Comparison of ENCODE assay signal across 8 cellular contexts in the genomic region with DNA sequence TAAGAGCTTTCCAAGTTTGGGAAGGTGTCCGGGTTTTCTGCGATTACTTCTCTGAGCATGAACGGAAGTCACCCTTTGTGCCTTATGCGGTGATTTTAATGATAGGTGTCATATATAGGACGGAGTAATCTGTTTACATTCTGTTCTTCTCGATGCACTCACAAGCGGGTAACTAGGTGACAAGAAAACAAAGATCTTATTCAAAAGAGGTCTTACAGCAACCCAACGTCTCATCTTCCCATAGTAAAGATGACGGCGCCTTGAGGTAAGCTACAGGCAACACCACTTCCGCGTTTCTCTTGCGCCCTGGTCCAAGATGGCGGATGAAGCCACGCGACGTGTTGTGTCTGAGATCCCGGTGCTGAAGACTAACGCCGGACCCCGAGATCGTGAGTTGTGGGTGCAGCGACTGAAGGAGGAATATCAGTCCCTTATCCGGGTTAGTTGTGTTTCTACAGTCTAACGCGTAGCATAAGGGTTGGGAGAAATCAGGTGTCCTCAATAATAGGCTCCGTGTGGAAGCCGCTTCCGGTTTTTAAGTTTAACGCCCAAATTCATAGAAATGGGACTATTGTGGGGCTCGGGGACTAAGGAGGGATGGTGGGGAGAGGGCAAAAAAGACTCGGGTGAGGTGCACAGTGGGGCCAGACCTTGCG. TPM values are rescaled to one million over a fixed set of nuclear protein-coding genes. Genes with fewer than 3 reads are reported as not detected.
DNase-seq lines count a peak whose midpoint lies in the region; ATAC-seq and TF ChIP-seq lines count a peak whose summit lies in the region.

TSS of gene UFC1 (plus strand) at position 297 of the 656 bp plus-strand sequence. CDS start at position 317, 20 bp downstream.

- H3K36me3 Mint-ChIP-seq in activated CD4-positive, alpha-beta T cell treated with anti-CD3 and anti-CD28 coated beads for 36 hours (ENCODE audit: low read depth), result peaks cover 11% of the 10 kb centered on the region

- peak within 1 kb of the TSS; percentile 98 for H3K27ac ChIP-seq in cingulate gyrus (ENCODE audit: low read depth, low read length)

- CTCF ChIA-PET in activated CD4-positive, alpha-beta T cell treated with anti-CD3 and anti-CD28 coated beads for 36 hours (lab: Charles Lee), result interaction anchor here (0.8 to 2.7 kb wide), 9 partner anchors 12 to 228 kb away, joined by 3 to 14 read pairs (median 5); partner anchors contain the start of genes DEDD, NIT1, PFDN2 and PPOX

- TF ChIP-seq CTCF in AG09309 (IDR thresholded peaks at IDR 0.05; ENCODE audit: control insufficient read depth, insufficient read depth, low read depth, low read length, missing control alignments), result no peak

- DNase-seq in AG09309 (ENCODE audit: low read depth), result peak; percentile 59
- peak; percentile 53 for DNase-seq in NCI-H524 treated with DMSO at 0.1 percent for 48 hours (lab: John Stamatoyannopoulos, UW)
- DNase-seq in activated CD4-positive, alpha-beta T cell treated with anti-CD3 and anti-CD28 coated beads for 36 hours, result peak; percentile 89
- DNase-seq in left colon, result peak; percentile 82
- DNase-seq in stimulated activated CD4-positive, alpha-beta T cell treated with anti-CD3 and anti-CD28 coated beads, Interleukin-1b, Interleukin-23, amount 100 ng/mL, for 4 hours (ENCODE audit: low read depth in 2 of 2), result peak; percentile 56 to 67

- ATAC-seq in GM19035 (IDR thresholded peaks at IDR 0.05; ENCODE audit: unreplicated experiment) (peak; percentile 88), HG03442 (IDR thresholded peaks at IDR 0.05; ENCODE audit: unreplicated experiment) (peak; percentile 90), left colon (peak; percentile 92)
- ATAC-seq in activated CD4-positive, alpha-beta T cell treated with anti-CD3 and anti-CD28 coated beads for 36 hours, result peak; percentile 98

- peak within 1 kb of the TSS; percentile 94 for H3K4me3 Mint-ChIP-seq in activated CD4-positive, alpha-beta T cell treated with anti-CD3 and anti-CD28 coated beads for 36 hours

- peaks cover 19% of the 10 kb centered on the region for H3K4me1 Mint-ChIP-seq in activated CD4-positive, alpha-beta T cell treated with anti-CD3 and anti-CD28 coated beads for 36 hours

- intact Hi-C loops in activated CD4-positive, alpha-beta T cell treated with anti-CD3 and anti-CD28 coated beads for 36 hours (cut with DNase I, micrococcal nuclease), result loop anchor here (1.0 to 5.0 kb wide), 6 partner anchors 21 to 107 kb away; partner anchors contain the start of genes DEDD (in 2 of the 2), ARHGAP30 (in 1 of the 2), NIT1 (in 1 of the 2) and PFDN2 (in 1 of the 2)
- intact Hi-C loops in left colon (cut with DNase I, micrococcal nuclease), result no loop called here

- H3K27ac Mint-ChIP-seq in activated CD4-positive, alpha-beta T cell treated with anti-CD3 and anti-CD28 coated beads for 36 hours, result peak within 1 kb of the TSS; percentile 99

- no peaks in the 10 kb centered on the region for H3K27me3 Mint-ChIP-seq in activated CD4-positive, alpha-beta T cell treated with anti-CD3 and anti-CD28 coated beads for 36 hours

- POLR2A ChIA-PET in activated CD4-positive, alpha-beta T cell treated with anti-CD3 and anti-CD28 coated beads for 36 hours (lab: Charles Lee), result interaction anchor here (0.5 to 2.6 kb wide), 8 partner anchors 12 to 244 kb away, joined by 3 to 13 read pairs (median 5); partner anchors contain the start of genes ARHGAP30, DEDD, NIT1 and PFDN2

- H3K4me3 ChIP-seq in AG09309 (ENCODE audit: control insufficient read depth, low read depth, low read length), result peak within 1 kb of the TSS; percentile 82

- no peaks in the 10 kb centered on the region for H3K9me3 Mint-ChIP-seq in activated CD4-positive, alpha-beta T cell treated with anti-CD3 and anti-CD28 coated beads for 36 hours (ENCODE audit: low read depth)

RNA-seq across cellular contexts. Expression of gene UFC1, which starts in this region (rescaled TPM):
- 10 to 100 TPM; 89.2 to 98.6 TPM for total RNA-seq in activated CD4-positive, alpha-beta T cell treated with anti-CD3 and anti-CD28 coated beads for 36 hours
- total RNA-seq in left colon, result 100 to 1,000 TPM; 106 to 107 TPM

Comparison
In these comparisons a context has a peak if more than half of its experiments do, and no peak if none do; other contexts are left out.
1. Peak in every context shown above with its lines: DNase-seq, ATAC-seq, H3K4me3 ChIP-seq and H3K27ac ChIP-seq.
2. intact Hi-C loops: an anchor here in activated CD4-positive, alpha-beta T cell treated with anti-CD3 and anti-CD28 coated beads for 36 hours (1.0 to 5.0 kb wide); none called in left colon.